ENCODE assay signal across 21 cellular contexts in genomic region chr1:182886985-182887384, GRCh38.
"Had no signal": no experiment of that assay in that cellular context is flagged by ENCODE, and none has a peak within 500 bp of the region (broad histone marks: within the 10 kb centered on the region; RNA-seq: fewer than 3 reads in every experiment).

No MANE protein-coding gene starts in this region.

- H3K27me3 ChIP-seq: right atrium auricular region, stomach had no signal

- H3K4me3 ChIP-seq: lung, right atrium auricular region, skin epidermis, stomach had no signal

- H3K4me1 ChIP-seq: right atrium auricular region had no signal

- H3K9ac ChIP-seq: SK-N-SH had no signal

- H3K4me2 ChIP-seq: SK-N-SH had no signal

- H3K9me3 ChIP-seq: right atrium auricular region, SK-N-SH, stomach had no signal

- DNase-seq: activated B cell treated with CpG ODN at 0.5 μM for 24 hours; activated CD4-positive, alpha-beta T cell treated with anti-CD3 and anti-CD28 coated beads for 48 hours; cerebellar nuclear complex; cortex of kidney; head of caudate nucleus; kidney; SK-N-SH; stimulated activated CD4-positive, alpha-beta T cell treated with anti-CD3 and anti-CD28 coated beads, Interleukin-15, amount 100 ng/mL, for 24 hours; stimulated activated CD4-positive, alpha-beta T cell treated with anti-CD3 and anti-CD28 coated beads, Interleukin-2, amount 100 ng/mL, for 48 hours; stomach; trophoblast cell had no signal

- H3K27ac Mint-ChIP-seq: activated B cell treated with CpG ODN at 0.5 μM for 24 hours; activated T-helper 1 cell treated with anti-CD3 and anti-CD28 coated beads, Interleukin-12 subunit alpha, Interleukin-12 subunit beta, Interleukin-2, Interleukin-4 antibody, amounts not matched to agents 30 ng/mL and 10 ng/mL and 1 ng/mL, durations not matched to agents 14 hours and 24 hours and 36 hours; mesothelial cell of epicardium; progenitor cell of endocrine pancreas had no signal

- FAIRE-seq: bronchial epithelial cell, frontal cortex, kidney had no signal

- H3K9me3 Mint-ChIP-seq: activated B cell treated with CpG ODN at 0.5 μM for 24 hours; activated T-helper 1 cell treated with anti-CD3 and anti-CD28 coated beads, Interleukin-12 subunit alpha, Interleukin-12 subunit beta, Interleukin-2, Interleukin-4 antibody, amounts not matched to agents 30 ng/mL and 10 ng/mL and 1 ng/mL, durations not matched to agents 14 hours and 24 hours and 36 hours; mesothelial cell of epicardium had no signal

- H3K27me3 Mint-ChIP-seq: activated B cell treated with CpG ODN at 0.5 μM for 24 hours, progenitor cell of endocrine pancreas had no signal

- H3K4me3 Mint-ChIP-seq: activated B cell treated with CpG ODN at 0.5 μM for 24 hours; activated T-helper 1 cell treated with anti-CD3 and anti-CD28 coated beads, Interleukin-12 subunit alpha, Interleukin-12 subunit beta, Interleukin-2, Interleukin-4 antibody, amounts not matched to agents 30 ng/mL and 10 ng/mL and 1 ng/mL, durations not matched to agents 14 hours and 24 hours and 36 hours; mesothelial cell of epicardium; neural crest cell had no signal

- H3K27ac ChIP-seq: right atrium auricular region, skin epidermis, stomach had no signal

- H3K4me1 Mint-ChIP-seq: neural crest cell had no signal

- ATAC-seq: left lobe of liver had no signal
